Comparison of ENCODE assay signal across 8 cellular contexts in the genomic region with DNA sequence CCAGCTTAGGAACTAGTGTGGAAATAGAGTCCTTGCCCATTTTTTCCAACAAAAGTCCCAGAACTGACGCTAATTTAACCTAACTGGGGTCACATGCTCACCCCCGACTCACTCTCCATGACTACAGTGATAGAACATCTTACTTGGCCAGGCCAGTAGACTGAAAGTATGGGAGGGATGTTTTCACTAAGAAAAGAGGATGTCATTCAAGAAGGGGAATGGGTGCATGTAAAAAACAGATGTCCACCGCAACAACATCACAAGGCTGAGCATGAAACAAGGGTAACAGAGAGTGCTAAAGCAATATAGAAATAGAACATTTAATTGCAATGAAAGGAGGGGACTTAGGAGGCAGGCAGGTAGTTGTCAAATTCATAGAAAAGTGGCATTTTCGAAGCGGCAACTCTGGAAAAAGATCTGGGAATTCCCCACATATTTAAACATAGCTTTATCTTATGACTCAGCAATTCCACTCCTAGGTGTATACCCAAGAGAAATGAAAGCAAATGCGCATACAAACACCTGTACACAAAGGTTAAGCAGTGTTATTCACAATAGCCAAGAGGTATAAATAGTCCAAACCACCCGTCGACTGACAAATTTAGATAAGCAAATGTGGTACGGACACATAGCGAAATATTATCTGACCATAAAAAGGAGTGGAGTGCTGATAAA. TPM values are rescaled to one million over a fixed set of nuclear protein-coding genes. Genes with fewer than 3 reads are reported as not detected.
DNase-seq lines count a peak whose midpoint lies in the region; ATAC-seq, FAIRE-seq and TF ChIP-seq lines count a peak whose summit lies in the region.

No MANE protein-coding gene starts in this region.

- no peak overlapping the region for H3K9ac ChIP-seq in kidney (ENCODE audit: low read length in 2 of 2)

- peak; percentile 98 for FAIRE-seq in GM12892 (lab: Jason Lieb, UNC)
- peak; percentile 58 for FAIRE-seq in bronchial epithelial cell (lab: Jason Lieb, UNC)
- FAIRE-seq in kidney (lab: Jason Lieb, UNC): no peak

- TF ChIP-seq POLR2A in GM12892 (IDR thresholded peaks at IDR 0.05; ENCODE audit: low read depth, low read length): no peak

- no peak for TF ChIP-seq CTCF in bronchial epithelial cell (IDR thresholded peaks at IDR 0.05; ENCODE audit: insufficient read depth, low read length, severe bottlenecking)
- no peak for TF ChIP-seq CTCF in kidney (IDR thresholded peaks at IDR 0.05; ENCODE audit: borderline replicate concordance, extremely low read depth, insufficient read depth)

- DNase-seq in GM12892 (ENCODE audit: insufficient read length) (no peak), bronchial epithelial cell (ENCODE audit: low read depth) (peak; percentile 70), epidermal melanocyte (ENCODE audit: insufficient read length, low spot score) (no peak), NCI-H2107 (lab: John Stamatoyannopoulos, UW) (no peak), Right ventricle myocardium inferior (ENCODE audit: missing footprints) (no peak), kidney (no peak)

- no peaks in the 10 kb centered on the region for H3K4me1 ChIP-seq in kidney (ENCODE audit: control insufficient read depth in 1 of 2, insufficient read depth in 1 of 2, low read depth in 1 of 2, low read length in 2 of 2)

- no peaks in the 10 kb centered on the region for H3K9me3 ChIP-seq in kidney (ENCODE audit: control insufficient read depth in 1 of 2, low read length in 2 of 2)

- intact Hi-C loops in Right ventricle myocardium inferior (cut with DNase I): no loop called here
- intact Hi-C loops in kidney (cut with DNase I): no loop called here

- H3K27ac ChIP-seq in kidney (ENCODE audit: low read depth in 2 of 2, low read length in 2 of 2): no peak overlapping the region

- H3K36me3 ChIP-seq in bronchial epithelial cell (ENCODE audit: control insufficient read depth, insufficient read depth, low read length) (no peaks in the 10 kb centered on the region), kidney (ENCODE audit: control insufficient read depth in 1 of 2, insufficient read depth in 2 of 2, low read length in 2 of 2) (no peaks in the 10 kb centered on the region)

- H3K27me3 ChIP-seq in bronchial epithelial cell (ENCODE audit: control insufficient read depth, insufficient read depth, low read length): peaks cover 2% of the 10 kb centered on the region

- no peak overlapping the region for H3K4me3 ChIP-seq in bronchial epithelial cell (ENCODE audit: low read depth, low read length)
- H3K4me3 ChIP-seq in kidney (ENCODE audit: low read length in 2 of 2): no peak overlapping the region

- ATAC-seq in GM21390 (IDR thresholded peaks at IDR 0.05; ENCODE audit: unreplicated experiment) (peak; percentile 57), HG03139 (IDR thresholded peaks at IDR 0.05; ENCODE audit: unreplicated experiment) (peak; percentile 43), Right ventricle myocardium inferior (no peak)

RNA-seq across cellular contexts. Expression of a gene that starts 41.1 kb away (rescaled TPM):
- 34.3 TPM for polyA plus RNA-seq in GM12892 (2012; ENCODE audit: missing spikeins)
- total RNA-seq in bronchial epithelial cell: 61.3 and 67.6 TPM in 2 replicates
- 40.0 TPM for total RNA-seq in Right ventricle myocardium inferior
- 40.9 TPM for total RNA-seq in kidney
- polyA plus RNA-seq in kidney (ENCODE audit: insufficient read depth, low read depth, low replicate concordance): 61.7 TPM
